In genomic region chr16:22217890-22218730, GRCh38 we compare ENCODE assay signal across 1 cellular context.
TF ChIP-seq lines count a peak whose summit lies in the region.

No MANE protein-coding gene starts in this region.

TF ChIP-seq in WTC11, 78 proteins besides CTCF, POLR2A, EP300 and RAD21 (continued from another document):
- TF ChIP-seq, protein P1, sequence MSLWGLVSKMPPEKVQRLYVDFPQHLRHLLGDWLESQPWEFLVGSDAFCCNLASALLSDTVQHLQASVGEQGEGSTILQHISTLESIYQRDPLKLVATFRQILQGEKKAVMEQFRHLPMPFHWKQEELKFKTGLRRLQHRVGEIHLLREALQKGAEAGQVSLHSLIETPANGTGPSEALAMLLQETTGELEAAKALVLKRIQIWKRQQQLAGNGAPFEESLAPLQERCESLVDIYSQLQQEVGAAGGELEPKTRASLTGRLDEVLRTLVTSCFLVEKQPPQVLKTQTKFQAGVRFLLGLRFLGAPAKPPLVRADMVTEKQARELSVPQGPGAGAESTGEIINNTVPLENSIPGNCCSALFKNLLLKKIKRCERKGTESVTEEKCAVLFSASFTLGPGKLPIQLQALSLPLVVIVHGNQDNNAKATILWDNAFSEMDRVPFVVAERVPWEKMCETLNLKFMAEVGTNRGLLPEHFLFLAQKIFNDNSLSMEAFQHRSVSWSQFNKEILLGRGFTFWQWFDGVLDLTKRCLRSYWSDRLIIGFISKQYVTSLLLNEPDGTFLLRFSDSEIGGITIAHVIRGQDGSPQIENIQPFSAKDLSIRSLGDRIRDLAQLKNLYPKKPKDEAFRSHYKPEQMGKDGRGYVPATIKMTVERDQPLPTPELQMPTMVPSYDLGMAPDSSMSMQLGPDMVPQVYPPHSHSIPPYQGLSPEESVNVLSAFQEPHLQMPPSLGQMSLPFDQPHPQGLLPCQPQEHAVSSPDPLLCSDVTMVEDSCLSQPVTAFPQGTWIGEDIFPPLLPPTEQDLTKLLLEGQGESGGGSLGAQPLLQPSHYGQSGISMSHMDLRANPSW (CRISPR knock-in tag; conservative IDR thresholded peaks at IDR 0.05; ENCODE audit: low read depth), result no peak
- TF ChIP-seq NFYB (CRISPR knock-in tag; conservative IDR thresholded peaks at IDR 0.05; ENCODE audit: low read depth), result peak; percentile 56
- TF ChIP-seq, protein P2, sequence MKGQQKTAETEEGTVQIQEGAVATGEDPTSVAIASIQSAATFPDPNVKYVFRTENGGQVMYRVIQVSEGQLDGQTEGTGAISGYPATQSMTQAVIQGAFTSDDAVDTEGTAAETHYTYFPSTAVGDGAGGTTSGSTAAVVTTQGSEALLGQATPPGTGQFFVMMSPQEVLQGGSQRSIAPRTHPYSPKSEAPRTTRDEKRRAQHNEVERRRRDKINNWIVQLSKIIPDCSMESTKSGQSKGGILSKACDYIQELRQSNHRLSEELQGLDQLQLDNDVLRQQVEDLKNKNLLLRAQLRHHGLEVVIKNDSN (CRISPR knock-in tag; IDR thresholded peaks at IDR 0.05), result peak; percentile 83
- no peak for TF ChIP-seq ERG (CRISPR knock-in tag; IDR thresholded peaks at IDR 0.05)
- TF ChIP-seq FOXK1 (CRISPR knock-in tag; IDR thresholded peaks at IDR 0.05), result no peak
- no peak for TF ChIP-seq ETV6 (CRISPR knock-in tag; IDR thresholded peaks at IDR 0.05)
- no peak for TF ChIP-seq MYBL2 (CRISPR knock-in tag; IDR thresholded peaks at IDR 0.05)
- no peak for TF ChIP-seq NR1H2 (CRISPR knock-in tag; IDR thresholded peaks at IDR 0.05)
- TF ChIP-seq ZSCAN18 (CRISPR knock-in tag; IDR thresholded peaks at IDR 0.05), result no peak
- TF ChIP-seq EMX1 (CRISPR knock-in tag; IDR thresholded peaks at IDR 0.05), result no peak
- TF ChIP-seq, protein P3, sequence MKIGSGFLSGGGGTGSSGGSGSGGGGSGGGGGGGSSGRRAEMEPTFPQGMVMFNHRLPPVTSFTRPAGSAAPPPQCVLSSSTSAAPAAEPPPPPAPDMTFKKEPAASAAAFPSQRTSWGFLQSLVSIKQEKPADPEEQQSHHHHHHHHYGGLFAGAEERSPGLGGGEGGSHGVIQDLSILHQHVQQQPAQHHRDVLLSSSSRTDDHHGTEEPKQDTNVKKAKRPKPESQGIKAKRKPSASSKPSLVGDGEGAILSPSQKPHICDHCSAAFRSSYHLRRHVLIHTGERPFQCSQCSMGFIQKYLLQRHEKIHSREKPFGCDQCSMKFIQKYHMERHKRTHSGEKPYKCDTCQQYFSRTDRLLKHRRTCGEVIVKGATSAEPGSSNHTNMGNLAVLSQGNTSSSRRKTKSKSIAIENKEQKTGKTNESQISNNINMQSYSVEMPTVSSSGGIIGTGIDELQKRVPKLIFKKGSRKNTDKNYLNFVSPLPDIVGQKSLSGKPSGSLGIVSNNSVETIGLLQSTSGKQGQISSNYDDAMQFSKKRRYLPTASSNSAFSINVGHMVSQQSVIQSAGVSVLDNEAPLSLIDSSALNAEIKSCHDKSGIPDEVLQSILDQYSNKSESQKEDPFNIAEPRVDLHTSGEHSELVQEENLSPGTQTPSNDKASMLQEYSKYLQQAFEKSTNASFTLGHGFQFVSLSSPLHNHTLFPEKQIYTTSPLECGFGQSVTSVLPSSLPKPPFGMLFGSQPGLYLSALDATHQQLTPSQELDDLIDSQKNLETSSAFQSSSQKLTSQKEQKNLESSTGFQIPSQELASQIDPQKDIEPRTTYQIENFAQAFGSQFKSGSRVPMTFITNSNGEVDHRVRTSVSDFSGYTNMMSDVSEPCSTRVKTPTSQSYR (CRISPR knock-in tag; IDR thresholded peaks at IDR 0.05), result no peak
- TF ChIP-seq, protein P4, sequence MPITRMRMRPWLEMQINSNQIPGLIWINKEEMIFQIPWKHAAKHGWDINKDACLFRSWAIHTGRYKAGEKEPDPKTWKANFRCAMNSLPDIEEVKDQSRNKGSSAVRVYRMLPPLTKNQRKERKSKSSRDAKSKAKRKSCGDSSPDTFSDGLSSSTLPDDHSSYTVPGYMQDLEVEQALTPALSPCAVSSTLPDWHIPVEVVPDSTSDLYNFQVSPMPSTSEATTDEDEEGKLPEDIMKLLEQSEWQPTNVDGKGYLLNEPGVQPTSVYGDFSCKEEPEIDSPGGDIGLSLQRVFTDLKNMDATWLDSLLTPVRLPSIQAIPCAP (CRISPR knock-in tag; IDR thresholded peaks at IDR 0.05), result no peak
- TF ChIP-seq, protein P5, sequence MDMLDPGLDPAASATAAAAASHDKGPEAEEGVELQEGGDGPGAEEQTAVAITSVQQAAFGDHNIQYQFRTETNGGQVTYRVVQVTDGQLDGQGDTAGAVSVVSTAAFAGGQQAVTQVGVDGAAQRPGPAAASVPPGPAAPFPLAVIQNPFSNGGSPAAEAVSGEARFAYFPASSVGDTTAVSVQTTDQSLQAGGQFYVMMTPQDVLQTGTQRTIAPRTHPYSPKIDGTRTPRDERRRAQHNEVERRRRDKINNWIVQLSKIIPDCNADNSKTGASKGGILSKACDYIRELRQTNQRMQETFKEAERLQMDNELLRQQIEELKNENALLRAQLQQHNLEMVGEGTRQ (CRISPR knock-in tag; IDR thresholded peaks at IDR 0.05), result peak; percentile 87
